In genomic region chr1:228109962-228110488, GRCh38 we compare ENCODE assay signal across 1 cellular context.
TF ChIP-seq lines count a peak whose summit lies in the region.

No MANE protein-coding gene starts in this region.

TF ChIP-seq in K562, 482 proteins besides CTCF, POLR2A, EP300 and RAD21 (continues in another document):
- peak; percentile 40; the same call in 1 of the 2 replicates for TF ChIP-seq PYGO2 (tag; IDR thresholded peaks at IDR 0.05)
- peak; percentile 37; the same call in 1 of the 2 replicates for TF ChIP-seq PTRF (tag; IDR thresholded peaks at IDR 0.05)
- TF ChIP-seq, protein P1, sequence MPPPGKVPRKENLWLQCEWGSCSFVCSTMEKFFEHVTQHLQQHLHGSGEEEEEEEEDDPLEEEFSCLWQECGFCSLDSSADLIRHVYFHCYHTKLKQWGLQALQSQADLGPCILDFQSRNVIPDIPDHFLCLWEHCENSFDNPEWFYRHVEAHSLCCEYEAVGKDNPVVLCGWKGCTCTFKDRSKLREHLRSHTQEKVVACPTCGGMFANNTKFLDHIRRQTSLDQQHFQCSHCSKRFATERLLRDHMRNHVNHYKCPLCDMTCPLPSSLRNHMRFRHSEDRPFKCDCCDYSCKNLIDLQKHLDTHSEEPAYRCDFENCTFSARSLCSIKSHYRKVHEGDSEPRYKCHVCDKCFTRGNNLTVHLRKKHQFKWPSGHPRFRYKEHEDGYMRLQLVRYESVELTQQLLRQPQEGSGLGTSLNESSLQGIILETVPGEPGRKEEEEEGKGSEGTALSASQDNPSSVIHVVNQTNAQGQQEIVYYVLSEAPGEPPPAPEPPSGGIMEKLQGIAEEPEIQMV (tag; conservative IDR thresholded peaks at IDR 0.05; ENCODE audit: low read depth): peak; percentile 59
- TF ChIP-seq YY1 (IDR thresholded peaks at IDR 0.05; ENCODE audit: borderline replicate concordance in 1 of 3, control insufficient read depth in 1 of 3, extremely low read depth in 1 of 3, insufficient read depth in 3 of 3, insufficient read length in 1 of 3, insufficient replicate concordance in 2 of 3, low read depth in 1 of 3, low read length in 2 of 3): peak in 1 of 3 experiments; percentile 66
- TF ChIP-seq LARP7 (IDR thresholded peaks at IDR 0.05): 0 out of 2 replicates have a peak, but pooled peaks have one; percentile 8
- TF ChIP-seq FOXK1 (CRISPR knock-in tag; IDR thresholded peaks at IDR 0.05; ENCODE audit: borderline replicate concordance): 0 out of 2 replicates have a peak, but pooled peaks have one; percentile 33
- 0 out of 2 replicates have a peak, but pooled peaks have one; percentile 27 for TF ChIP-seq TEAD2 (tag; IDR thresholded peaks at IDR 0.05)
- TF ChIP-seq SMAD4 (CRISPR knock-in tag; conservative IDR thresholded peaks at IDR 0.05): 0 out of 2 replicates have a peak, but pooled peaks have one; percentile 2
- TF ChIP-seq, protein P2, sequence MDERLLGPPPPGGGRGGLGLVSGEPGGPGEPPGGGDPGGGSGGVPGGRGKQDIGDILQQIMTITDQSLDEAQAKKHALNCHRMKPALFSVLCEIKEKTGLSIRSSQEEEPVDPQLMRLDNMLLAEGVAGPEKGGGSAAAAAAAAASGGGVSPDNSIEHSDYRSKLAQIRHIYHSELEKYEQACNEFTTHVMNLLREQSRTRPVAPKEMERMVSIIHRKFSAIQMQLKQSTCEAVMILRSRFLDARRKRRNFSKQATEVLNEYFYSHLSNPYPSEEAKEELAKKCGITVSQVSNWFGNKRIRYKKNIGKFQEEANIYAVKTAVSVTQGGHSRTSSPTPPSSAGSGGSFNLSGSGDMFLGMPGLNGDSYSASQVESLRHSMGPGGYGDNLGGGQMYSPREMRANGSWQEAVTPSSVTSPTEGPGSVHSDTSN (CRISPR knock-in tag; IDR thresholded peaks at IDR 0.05; ENCODE audit: low read depth): no peak
- TF ChIP-seq, protein P2 (tag; conservative IDR thresholded peaks at IDR 0.05; ENCODE audit: low read depth): 0 out of 2 replicates have a peak, but pooled peaks have one; percentile 17
- TF ChIP-seq MYBL2 (IDR thresholded peaks at IDR 0.05; ENCODE audit: low read depth): no peak
- TF ChIP-seq MYBL2 (CRISPR knock-in tag; IDR thresholded peaks at IDR 0.05; ENCODE audit: borderline replicate concordance): no peak
- TF ChIP-seq AFF4 (CRISPR knock-in tag; IDR thresholded peaks at IDR 0.05): peak; percentile 20; the same call in 1 of the 2 replicates
- peak; percentile 10; the same call in 1 of the 2 replicates for TF ChIP-seq SMAD3 (CRISPR knock-in tag; conservative IDR thresholded peaks at IDR 0.05)
- no peak for TF ChIP-seq NONO (IDR thresholded peaks at IDR 0.05; ENCODE audit: low read depth in 2 of 2, low read length in 1 of 2)
- no peak for TF ChIP-seq SREBF1 (IDR thresholded peaks at IDR 0.05; ENCODE audit: borderline replicate concordance, low read depth, low read length)
- TF ChIP-seq ZNF395 (CRISPR knock-in tag; IDR thresholded peaks at IDR 0.05): peak; percentile 41; the same call in 1 of the 2 replicates
- peak; percentile 53; the same call in 1 of the 2 replicates for TF ChIP-seq PTTG1 (tag; IDR thresholded peaks at IDR 0.05; ENCODE audit: low read depth)
- no peak for TF ChIP-seq NR2C1 (IDR thresholded peaks at IDR 0.05)
- peak; percentile 61; the same call in 1 of the 2 replicates for TF ChIP-seq NR2C1 (tag; IDR thresholded peaks at IDR 0.05)
- no peak for TF ChIP-seq RFX7 (CRISPR knock-in tag; IDR thresholded peaks at IDR 0.05)
- TF ChIP-seq ZBTB17 (CRISPR knock-in tag; IDR thresholded peaks at IDR 0.05): no peak
- 0 out of 2 replicates have a peak, but pooled peaks have one; percentile 8 for TF ChIP-seq PKNOX1 (IDR thresholded peaks at IDR 0.05)
- 0 out of 4 replicates have a peak, but pooled peaks of 1 of the 2 experiments have one; percentile 18 for TF ChIP-seq RCOR1 (IDR thresholded peaks at IDR 0.05; ENCODE audit: borderline replicate concordance in 1 of 2, low read depth in 2 of 2, low read length in 2 of 2)
- TF ChIP-seq ZBTB40 (IDR thresholded peaks at IDR 0.05): 0 out of 2 replicates have a peak, but pooled peaks have one; percentile 29
- no peak for TF ChIP-seq ZBTB40 (CRISPR knock-in tag; IDR thresholded peaks at IDR 0.05)
- TF ChIP-seq SMARCE1 (IDR thresholded peaks at IDR 0.05): 0 out of 2 replicates have a peak, but pooled peaks have one; percentile 32
- TF ChIP-seq, protein P3, sequence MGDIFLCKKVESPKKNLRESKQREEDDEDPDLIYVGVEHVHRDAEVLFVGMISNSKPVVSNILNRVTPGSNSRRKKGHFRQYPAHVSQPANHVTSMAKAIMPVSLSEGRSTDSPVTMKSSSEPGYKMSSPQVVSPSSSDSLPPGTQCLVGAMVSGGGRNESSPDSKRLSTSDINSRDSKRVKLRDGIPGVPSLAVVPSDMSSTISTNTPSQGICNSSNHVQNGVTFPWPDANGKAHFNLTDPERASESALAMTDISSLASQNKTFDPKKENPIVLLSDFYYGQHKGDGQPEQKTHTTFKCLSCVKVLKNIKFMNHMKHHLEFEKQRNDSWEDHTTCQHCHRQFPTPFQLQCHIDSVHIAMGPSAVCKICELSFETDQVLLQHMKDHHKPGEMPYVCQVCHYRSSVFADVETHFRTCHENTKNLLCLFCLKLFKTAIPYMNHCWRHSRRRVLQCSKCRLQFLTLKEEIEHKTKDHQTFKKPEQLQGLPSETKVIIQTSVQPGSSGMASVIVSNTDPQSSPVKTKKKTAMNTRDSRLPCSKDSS (IDR thresholded peaks at IDR 0.05; ENCODE audit: low read depth, partially characterized antibody): no peak
- peak; percentile 44; the same call in 1 of the 2 replicates for TF ChIP-seq KAT7 (CRISPR knock-in tag; IDR thresholded peaks at IDR 0.05; ENCODE audit: borderline replicate concordance)
- TF ChIP-seq NCOA4 (IDR thresholded peaks at IDR 0.05; ENCODE audit: partially characterized antibody): peak; percentile 4
